Comparison of ENCODE assay signal across 27 cellular contexts in the genomic region with DNA sequence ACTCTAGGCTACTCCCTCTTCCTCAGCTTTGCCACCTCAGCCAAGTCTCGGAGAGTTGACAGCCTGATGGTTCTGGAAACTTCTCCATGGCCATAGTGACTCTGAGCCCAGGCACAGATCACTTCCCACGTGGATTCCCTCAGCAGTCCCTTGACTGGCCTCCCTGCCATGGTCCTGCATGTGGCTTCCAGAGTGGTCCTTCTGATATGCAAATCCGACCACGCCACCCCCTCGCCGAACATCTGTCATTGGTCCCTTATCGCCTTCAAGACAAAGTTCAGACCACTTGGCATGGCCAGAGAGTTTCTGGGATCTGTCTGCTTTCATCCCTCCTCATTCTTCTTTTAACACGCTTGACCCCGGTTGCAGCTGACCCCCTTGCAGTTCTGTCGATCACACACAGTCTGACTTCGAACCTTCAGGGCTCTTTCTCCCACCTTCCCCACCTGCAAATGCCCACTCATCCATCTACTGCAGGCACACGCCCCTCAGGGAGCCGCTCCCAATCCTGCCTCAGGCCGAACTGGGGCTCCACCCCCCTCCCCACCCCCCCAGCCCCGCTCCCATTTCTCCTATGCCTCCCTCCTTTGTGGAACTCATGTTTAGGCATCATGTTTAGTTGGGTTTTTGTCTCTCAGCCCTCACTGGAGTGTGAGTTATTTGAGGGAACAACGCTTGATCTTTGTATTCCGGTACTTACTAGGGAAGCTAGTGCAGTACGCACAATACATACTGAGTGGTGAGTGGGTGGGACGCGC. TPM values are rescaled to one million over a fixed set of nuclear protein-coding genes. Genes with fewer than 3 reads are reported as not detected.
"Had no signal": no experiment of that assay in that cellular context is flagged by ENCODE, and none has a peak within 500 bp of the region (broad histone marks: within the 10 kb centered on the region; RNA-seq: fewer than 3 reads in every experiment).

No MANE protein-coding gene starts in this region.

- H3K4me1 Mint-ChIP-seq: activated naive CD8-positive, alpha-beta T cell treated with anti-CD3 and anti-CD28 coated beads, Interleukin-2, amount 50 U/mL, for 24 hours had no signal

- H3K27ac ChIP-seq: RWPE1, VCaP had no signal

- H3K4me3 Mint-ChIP-seq: activated CD4-positive, alpha-beta memory T cell treated with anti-CD3 and anti-CD28 coated beads for 36 hours; activated CD4-positive, alpha-beta T cell treated with anti-CD3 and anti-CD28 coated beads, Interleukin-2, amount 10 ng/mL, durations not matched to agents 7 days and 5 days; activated naive CD8-positive, alpha-beta T cell treated with anti-CD3 and anti-CD28 coated beads, Interleukin-2, amount 50 U/mL, for 24 hours; activated T-cell treated with anti-CD3 and anti-CD28 coated beads, Interleukin-2, amount 50 U/mL, for 4 hours; brain had no signal

- H3K27me3 Mint-ChIP-seq: activated CD4-positive, alpha-beta memory T cell treated with anti-CD3 and anti-CD28 coated beads for 36 hours; activated naive CD8-positive, alpha-beta T cell treated with anti-CD3 and anti-CD28 coated beads, Interleukin-2, amount 50 U/mL, for 24 hours had no signal

- DNase-seq: activated CD4-positive, alpha-beta memory T cell treated with anti-CD3 and anti-CD28 coated beads for 36 hours; activated CD4-positive, alpha-beta T cell treated with anti-CD3 and anti-CD28 coated beads, Interleukin-2, amount 10 ng/mL, durations not matched to agents 7 days and 5 days; activated CD4-positive, CD25-positive, alpha-beta regulatory T cell; activated CD8-positive, alpha-beta memory T cell treated with anti-CD3 and anti-CD28 coated beads for 24 hours; activated effector memory CD4-positive, alpha-beta T cell treated with anti-CD3 and anti-CD28 coated beads, Interleukin-2, amount 50 U/mL, for 16 hours; activated naive CD4-positive, alpha-beta T cell treated with Interleukin-2 at 50 U/mL for 16 hours; activated naive CD8-positive, alpha-beta T cell treated with anti-CD3 and anti-CD28 coated beads, Interleukin-2, amount 50 U/mL, for 24 hours; activated T-cell treated with anti-CD3 and anti-CD28 coated beads, Interleukin-2, amount 50 U/mL, for 4 hours; amniotic stem cell; IMR-90; KG1; NCI-H1105; NCI-H1436 treated with DMSO at 0.1 percent for 48 hours; NCI-H187; NCI-H2081; NCI-H510A treated with DMSO at 0.1 percent for 48 hours; NCI-H69; NK-92 treated with Interleukin-12 subunit alpha and Interleukin-12 subunit beta, amount 100 ng/mL, for 24 hours; OCI-M1; SHP77 treated with DMSO at 0.1 percent for 48 hours; T-helper 2 cell; T1000 had no signal

- ATAC-seq: activated naive CD4-positive, alpha-beta T cell treated with anti-CD3 and anti-CD28 coated beads, Interleukin-2, amount 50 U/mL, for 72 hours; activated naive CD8-positive, alpha-beta T cell treated with anti-CD3 and anti-CD28 coated beads, Interleukin-2, amount 50 U/mL, for 24 hours; activated T-cell treated with anti-CD3 and anti-CD28 coated beads, Interleukin-2, amount 50 U/mL, for 4 hours; Panc1 had no signal

- H3K27ac Mint-ChIP-seq: activated CD4-positive, alpha-beta memory T cell treated with anti-CD3 and anti-CD28 coated beads for 36 hours; activated CD4-positive, alpha-beta T cell treated with anti-CD3 and anti-CD28 coated beads, Interleukin-2, amount 10 ng/mL, durations not matched to agents 7 days and 5 days; activated naive CD8-positive, alpha-beta T cell treated with anti-CD3 and anti-CD28 coated beads, Interleukin-2, amount 50 U/mL, for 24 hours had no signal

RNA-seq across cellular contexts. Expression of a gene that starts 29.0 kb away (rescaled TPM):
- total RNA-seq: activated CD4-positive, alpha-beta memory T cell treated with anti-CD3 and anti-CD28 coated beads for 36 hours had no signal
